In the genomic region with DNA sequence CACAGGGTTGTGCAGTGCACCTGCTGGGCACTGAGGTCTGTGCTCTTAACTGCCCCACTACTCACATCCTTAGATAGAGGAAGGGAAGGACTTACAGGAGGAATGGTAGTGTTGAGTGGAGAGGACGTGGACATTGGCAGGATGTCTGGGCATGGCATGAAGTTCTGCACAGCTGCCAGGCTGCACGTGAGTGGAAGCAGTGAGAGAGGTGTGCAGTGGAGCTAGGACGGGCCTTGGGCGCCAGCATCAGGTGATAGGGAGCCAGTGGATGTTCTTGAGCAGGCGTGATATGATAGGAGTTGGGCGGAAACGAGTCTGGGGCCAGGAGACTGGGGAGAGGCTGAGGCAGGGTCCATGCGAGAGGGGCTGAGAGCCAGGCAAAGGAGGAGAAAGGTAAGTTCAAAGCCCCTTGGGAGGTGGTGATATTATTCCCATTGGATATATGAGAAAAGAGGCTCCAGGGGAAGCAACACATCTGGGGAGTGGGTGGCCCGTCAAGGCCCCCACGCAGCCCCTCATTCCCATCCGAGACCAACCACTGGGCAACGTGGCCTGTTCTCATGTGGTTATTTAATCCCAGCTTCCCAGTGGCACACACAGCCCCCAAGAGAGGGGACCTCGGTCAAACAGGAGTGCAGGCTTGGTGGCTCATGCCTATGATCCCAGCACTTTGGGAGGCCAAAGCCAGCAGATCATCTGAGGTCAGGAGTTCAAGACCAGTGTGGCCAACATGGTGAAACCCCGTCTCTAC, we compare ENCODE assay signal across 30 cellular contexts. TPM values are rescaled to one million over a fixed set of nuclear protein-coding genes. Genes with fewer than 3 reads are reported as not detected.
DNase-seq lines count a peak whose midpoint lies in the region; ATAC-seq and TF ChIP-seq lines count a peak whose summit lies in the region.
"Had no signal": no experiment of that assay in that cellular context is flagged by ENCODE, and none has a peak within 500 bp of the region (broad histone marks: within the 10 kb centered on the region; RNA-seq: fewer than 3 reads in every experiment).

No MANE protein-coding gene starts in this region.

- 90 to 93% methylated on average over 11 to 14 of the region's 14 CpGs for WGBS in endodermal cell (ENCODE audit: insufficient coverage in 1 of 2, insufficient read length in 1 of 2), 2 experiments

- no peaks in the 10 kb centered on the region for H3K4me1 Mint-ChIP-seq in activated CD8-positive, alpha-beta memory T cell treated with anti-CD3 and anti-CD28 coated beads, Interleukin-2, amount 10 ng/mL, durations not matched to agents 7 days and 5 days
- peaks cover 9% of the 10 kb centered on the region for H3K4me1 Mint-ChIP-seq in endodermal cell
- H3K4me1 Mint-ChIP-seq in type B pancreatic cell (ENCODE audit: unreplicated experiment), result peaks cover 16% of the 10 kb centered on the region
- H3K4me1 Mint-ChIP-seq in activated T-helper 1 cell treated with anti-CD3 and anti-CD28 coated beads, Interleukin-12 subunit alpha, Interleukin-12 subunit beta, Interleukin-2, Interleukin-4 antibody, amounts not matched to agents 30 ng/mL and 10 ng/mL and 1 ng/mL, durations not matched to agents 14 hours and 24 hours and 36 hours (ENCODE audit: low read depth), result no peaks in the 10 kb centered on the region
- H3K4me1 Mint-ChIP-seq: immature natural killer cell; naive thymus-derived CD4-positive, alpha-beta T cell; stimulated activated effector memory CD8-positive, alpha-beta T cell treated with anti-CD3 and anti-CD28 coated beads, Interleukin-12 subunit alpha, Interleukin-12 subunit beta, amount 100 ng/mL, for 72 hours had no signal

- H3K36me3 ChIP-seq in endodermal cell (ENCODE audit: control insufficient read depth, insufficient read depth, low read length), result no peaks in the 10 kb centered on the region
- H3K36me3 ChIP-seq: BLaER1, gastroesophageal sphincter, left lung, uterus had no signal

- no peaks in the 10 kb centered on the region for H3K9me3 ChIP-seq in endodermal cell (ENCODE audit: control insufficient read depth, low read length)
- H3K9me3 ChIP-seq: BLaER1, gastroesophageal sphincter, left lung, uterus had no signal

- no peak for ATAC-seq in activated CD8-positive, alpha-beta memory T cell treated with anti-CD3 and anti-CD28 coated beads, Interleukin-2, amount 10 ng/mL, durations not matched to agents 7 days and 5 days
- no peak for ATAC-seq in stimulated activated naive CD8-positive, alpha-beta T cell treated with anti-CD3 and anti-CD28 coated beads, Interleukin-15, Interleukin-2, amounts not matched to agents 100 U/mL and 50 U/mL, for 24 hours
- ATAC-seq: gastroesophageal sphincter; left lung; naive thymus-derived CD4-positive, alpha-beta T cell; stimulated activated effector memory CD8-positive, alpha-beta T cell treated with anti-CD3 and anti-CD28 coated beads, Interleukin-12 subunit alpha, Interleukin-12 subunit beta, amount 100 ng/mL, for 72 hours had no signal

- CTCF ChIA-PET in activated CD8-positive, alpha-beta memory T cell treated with anti-CD3 and anti-CD28 coated beads, Interleukin-2, amount 10 ng/mL, durations not matched to agents 7 days and 5 days (lab: Charles Lee), result no interaction called here

- no peak overlapping the region for H3K4me3 ChIP-seq in endodermal cell (ENCODE audit: low read length)
- H3K4me3 ChIP-seq: BLaER1, dorsolateral prefrontal cortex, gastroesophageal sphincter, left lung, uterus had no signal

- H3K27ac Mint-ChIP-seq in activated CD8-positive, alpha-beta memory T cell treated with anti-CD3 and anti-CD28 coated beads, Interleukin-2, amount 10 ng/mL, durations not matched to agents 7 days and 5 days, result no peak overlapping the region
- no peak overlapping the region for H3K27ac Mint-ChIP-seq in endodermal cell
- H3K27ac Mint-ChIP-seq in type B pancreatic cell, result no peak overlapping the region
- no peak overlapping the region for H3K27ac Mint-ChIP-seq in activated T-helper 1 cell treated with anti-CD3 and anti-CD28 coated beads, Interleukin-12 subunit alpha, Interleukin-12 subunit beta, Interleukin-2, Interleukin-4 antibody, amounts not matched to agents 30 ng/mL and 10 ng/mL and 1 ng/mL, durations not matched to agents 14 hours and 24 hours and 36 hours
- H3K27ac Mint-ChIP-seq: activated CD4-positive, alpha-beta memory T cell treated with anti-CD3 and anti-CD28 coated beads for 36 hours; immature natural killer cell; naive thymus-derived CD4-positive, alpha-beta T cell; stimulated activated effector memory CD8-positive, alpha-beta T cell treated with anti-CD3 and anti-CD28 coated beads, Interleukin-12 subunit alpha, Interleukin-12 subunit beta, amount 100 ng/mL, for 72 hours had no signal

- H3K27me3 ChIP-seq in endodermal cell (ENCODE audit: control insufficient read depth, insufficient read depth, low read length, poor library complexity, severe bottlenecking), result no peaks in the 10 kb centered on the region
- H3K27me3 ChIP-seq: dorsolateral prefrontal cortex, uterus had no signal

- no peaks in the 10 kb centered on the region for H3K4me1 ChIP-seq in endodermal cell (ENCODE audit: control insufficient read depth, insufficient read depth, low read length)
- H3K4me1 ChIP-seq: gastroesophageal sphincter, left lung, uterus had no signal

- no peaks in the 10 kb centered on the region for H3K27me3 Mint-ChIP-seq in activated CD8-positive, alpha-beta memory T cell treated with anti-CD3 and anti-CD28 coated beads, Interleukin-2, amount 10 ng/mL, durations not matched to agents 7 days and 5 days
- H3K27me3 Mint-ChIP-seq in endodermal cell (ENCODE audit: insufficient read depth) (no peaks in the 10 kb centered on the region), type B pancreatic cell (peaks cover 5% of the 10 kb centered on the region)
- H3K27me3 Mint-ChIP-seq in activated T-helper 1 cell treated with anti-CD3 and anti-CD28 coated beads, Interleukin-12 subunit alpha, Interleukin-12 subunit beta, Interleukin-2, Interleukin-4 antibody, amounts not matched to agents 30 ng/mL and 10 ng/mL and 1 ng/mL, durations not matched to agents 14 hours and 24 hours and 36 hours (ENCODE audit: insufficient read depth), result no peaks in the 10 kb centered on the region
- H3K27me3 Mint-ChIP-seq: activated CD4-positive, alpha-beta memory T cell treated with anti-CD3 and anti-CD28 coated beads for 36 hours had no signal

- no peak overlapping the region for H3K27ac ChIP-seq in endodermal cell (ENCODE audit: low read depth, low read length)
- H3K27ac ChIP-seq: BLaER1, dorsolateral prefrontal cortex, gastroesophageal sphincter, left lung, uterus had no signal

- H3K9ac ChIP-seq in endodermal cell (ENCODE audit: extremely low read depth, low read length, poor library complexity, severe bottlenecking), result no peak overlapping the region
- H3K9ac ChIP-seq: BLaER1 had no signal

- intact Hi-C loops in activated T-helper 1 cell treated with anti-CD3 and anti-CD28 coated beads, Interleukin-12 subunit alpha, Interleukin-12 subunit beta, Interleukin-2, Interleukin-4 antibody, amounts not matched to agents 30 ng/mL and 10 ng/mL and 1 ng/mL, durations not matched to agents 14 hours and 24 hours and 36 hours (cut with micrococcal nuclease), result no loop called here

- H3K36me3 Mint-ChIP-seq in activated CD8-positive, alpha-beta memory T cell treated with anti-CD3 and anti-CD28 coated beads, Interleukin-2, amount 10 ng/mL, durations not matched to agents 7 days and 5 days, result no peaks in the 10 kb centered on the region
- no peaks in the 10 kb centered on the region for H3K36me3 Mint-ChIP-seq in endodermal cell (ENCODE audit: low read depth)
- no peaks in the 10 kb centered on the region for H3K36me3 Mint-ChIP-seq in type B pancreatic cell
- no peaks in the 10 kb centered on the region for H3K36me3 Mint-ChIP-seq in activated T-helper 1 cell treated with anti-CD3 and anti-CD28 coated beads, Interleukin-12 subunit alpha, Interleukin-12 subunit beta, Interleukin-2, Interleukin-4 antibody, amounts not matched to agents 30 ng/mL and 10 ng/mL and 1 ng/mL, durations not matched to agents 14 hours and 24 hours and 36 hours (ENCODE audit: low read depth)
- H3K36me3 Mint-ChIP-seq: activated CD4-positive, alpha-beta memory T cell treated with anti-CD3 and anti-CD28 coated beads for 36 hours; immature natural killer cell; naive thymus-derived CD4-positive, alpha-beta T cell; stimulated activated effector memory CD8-positive, alpha-beta T cell treated with anti-CD3 and anti-CD28 coated beads, Interleukin-12 subunit alpha, Interleukin-12 subunit beta, amount 100 ng/mL, for 72 hours had no signal

- no peak for TF ChIP-seq CTCF in endodermal cell (conservative IDR thresholded peaks at IDR 0.05)
- TF ChIP-seq CTCF in type B pancreatic cell (conservative IDR thresholded peaks at IDR 0.05), result no peak

- DNase-seq in activated CD8-positive, alpha-beta memory T cell treated with anti-CD3 and anti-CD28 coated beads, Interleukin-2, amount 50 U/mL, for 48 hours, result peak; percentile 17
- DNase-seq in activated CD8-positive, alpha-beta memory T cell treated with anti-CD3 and anti-CD28 coated beads, Interleukin-2, amount 10 ng/mL, durations not matched to agents 7 days and 5 days, result no peak
- peak; percentile 17 for DNase-seq in endodermal cell
- DNase-seq in mesenteric fat pad (ENCODE audit: low spot score), result peak; percentile 76
- DNase-seq in type B pancreatic cell (ENCODE audit: extremely low spot score, unreplicated experiment), result peak; percentile 36
- no peak for DNase-seq in stimulated activated naive CD8-positive, alpha-beta T cell treated with anti-CD3 and anti-CD28 coated beads, Interleukin-15, Interleukin-2, amounts not matched to agents 100 U/mL and 50 U/mL, for 24 hours
- DNase-seq in HPDE6-E6E7 (ENCODE audit: extremely low spot score), result no peak
- no peak for DNase-seq in activated T-helper 1 cell treated with anti-CD3 and anti-CD28 coated beads, Interleukin-12 subunit alpha, Interleukin-12 subunit beta, Interleukin-2, Interleukin-4 antibody, amounts not matched to agents 30 ng/mL and 10 ng/mL and 1 ng/mL, durations not matched to agents 14 hours and 24 hours and 36 hours (ENCODE audit: low spot score)
- DNase-seq: activated CD4-positive, alpha-beta memory T cell treated with anti-CD3 and anti-CD28 coated beads for 36 hours; activated T-cell treated with anti-CD3 and anti-CD28 coated beads for 4 hours; GDM1; hypothalamus; immature natural killer cell; midbrain; NCI-H1105 treated with DMSO at 0.1 percent for 48 hours; NCI-H2029 treated with DMSO at 0.1 percent for 48 hours; NCI-H526; retina; stimulated activated CD4-positive, alpha-beta T cell treated with anti-CD3 and anti-CD28 coated beads, Interleukin-12 subunit alpha, Interleukin-12 subunit beta, amount 100 ng/mL, for 4 hours; stimulated activated CD4-positive, alpha-beta T cell treated with anti-CD3 and anti-CD28 coated beads, Interleukin-4, amount 100 ng/mL, for 24 hours had no signal

- no peak overlapping the region for H3K4me3 Mint-ChIP-seq in activated CD8-positive, alpha-beta memory T cell treated with anti-CD3 and anti-CD28 coated beads, Interleukin-2, amount 10 ng/mL, durations not matched to agents 7 days and 5 days
- H3K4me3 Mint-ChIP-seq in endodermal cell (no peak overlapping the region), type B pancreatic cell (no peak overlapping the region)
- H3K4me3 Mint-ChIP-seq in activated T-helper 1 cell treated with anti-CD3 and anti-CD28 coated beads, Interleukin-12 subunit alpha, Interleukin-12 subunit beta, Interleukin-2, Interleukin-4 antibody, amounts not matched to agents 30 ng/mL and 10 ng/mL and 1 ng/mL, durations not matched to agents 14 hours and 24 hours and 36 hours, result no peak overlapping the region
- H3K4me3 Mint-ChIP-seq: activated CD4-positive, alpha-beta memory T cell treated with anti-CD3 and anti-CD28 coated beads for 36 hours; immature natural killer cell; naive thymus-derived CD4-positive, alpha-beta T cell; stimulated activated effector memory CD8-positive, alpha-beta T cell treated with anti-CD3 and anti-CD28 coated beads, Interleukin-12 subunit alpha, Interleukin-12 subunit beta, amount 100 ng/mL, for 72 hours had no signal

- H3K9me3 Mint-ChIP-seq in activated CD8-positive, alpha-beta memory T cell treated with anti-CD3 and anti-CD28 coated beads, Interleukin-2, amount 10 ng/mL, durations not matched to agents 7 days and 5 days (ENCODE audit: low read depth), result no peaks in the 10 kb centered on the region
- H3K9me3 Mint-ChIP-seq in endodermal cell (no peaks in the 10 kb centered on the region), type B pancreatic cell (no peaks in the 10 kb centered on the region)
- H3K9me3 Mint-ChIP-seq in activated T-helper 1 cell treated with anti-CD3 and anti-CD28 coated beads, Interleukin-12 subunit alpha, Interleukin-12 subunit beta, Interleukin-2, Interleukin-4 antibody, amounts not matched to agents 30 ng/mL and 10 ng/mL and 1 ng/mL, durations not matched to agents 14 hours and 24 hours and 36 hours, result no peaks in the 10 kb centered on the region
- H3K9me3 Mint-ChIP-seq: activated CD4-positive, alpha-beta memory T cell treated with anti-CD3 and anti-CD28 coated beads for 36 hours; immature natural killer cell; naive thymus-derived CD4-positive, alpha-beta T cell; stimulated activated effector memory CD8-positive, alpha-beta T cell treated with anti-CD3 and anti-CD28 coated beads, Interleukin-12 subunit alpha, Interleukin-12 subunit beta, amount 100 ng/mL, for 72 hours had no signal

RNA-seq across cellular contexts. Expression of gene SNED1, which starts 45.7 kb away (rescaled TPM):
- 1 to 10 TPM; 3.6 to 4.6 TPM for total RNA-seq in activated CD8-positive, alpha-beta memory T cell treated with anti-CD3 and anti-CD28 coated beads, Interleukin-2, amount 10 ng/mL, durations not matched to agents 7 days and 5 days
- total RNA-seq in endodermal cell (1 to 10 TPM in 1 of 2 donors, under 1 TPM in 1; 0.66 to 4.5 TPM), mesenteric fat pad (58.0 TPM), type B pancreatic cell (ENCODE audit: low replicate concordance) (9.7 and 140 TPM in 2 replicates)
- polyA plus RNA-seq in endodermal cell (2013, experiment 1 of 2), result 0.96 TPM
- polyA plus RNA-seq in endodermal cell (2013, experiment 2 of 2), result 0.25 TPM
- 1.6 and 2.5 TPM in 2 replicates for total RNA-seq in activated T-helper 1 cell treated with anti-CD3 and anti-CD28 coated beads, Interleukin-12 subunit alpha, Interleukin-12 subunit beta, Interleukin-2, Interleukin-4 antibody, amounts not matched to agents 30 ng/mL and 10 ng/mL and 1 ng/mL, durations not matched to agents 14 hours and 24 hours and 36 hours

RNA-seq across cellular contexts. Expression of gene CROCC2, which starts 46.5 kb away (rescaled TPM):
- total RNA-seq in activated CD8-positive, alpha-beta memory T cell treated with anti-CD3 and anti-CD28 coated beads, Interleukin-2, amount 10 ng/mL, durations not matched to agents 7 days and 5 days, result not detected
- total RNA-seq in endodermal cell (not detected), mesenteric fat pad (not detected), type B pancreatic cell (ENCODE audit: low replicate concordance) (0.68 and 0.98 TPM in 2 replicates)
- polyA plus RNA-seq in endodermal cell (2013, experiment 1 of 2), result not detected
- not detected for polyA plus RNA-seq in endodermal cell (2013, experiment 2 of 2)
- not detected in 2 replicates for total RNA-seq in activated T-helper 1 cell treated with anti-CD3 and anti-CD28 coated beads, Interleukin-12 subunit alpha, Interleukin-12 subunit beta, Interleukin-2, Interleukin-4 antibody, amounts not matched to agents 30 ng/mL and 10 ng/mL and 1 ng/mL, durations not matched to agents 14 hours and 24 hours and 36 hours
- total RNA-seq: A673; activated CD4-positive, alpha-beta memory T cell treated with anti-CD3 and anti-CD28 coated beads for 36 hours; gastroesophageal sphincter; T-helper 1 cell treated with Interleukin-12 subunit alpha and Interleukin-12 subunit beta and Interleukin-4 antibody, amounts not matched to agents 30 ng/mL and 1 ng/mL, for 36 hours had no signal
- polyA plus RNA-seq: immature natural killer cell; naive thymus-derived CD4-positive, alpha-beta T cell had no signal

RNA-seq across cellular contexts. Expression of gene MAB21L4, which starts 56.7 kb away (rescaled TPM):
- not detected for total RNA-seq in activated CD8-positive, alpha-beta memory T cell treated with anti-CD3 and anti-CD28 coated beads, Interleukin-2, amount 10 ng/mL, durations not matched to agents 7 days and 5 days
- total RNA-seq in endodermal cell, result under 1 TPM in 1 of 2 donors, not detected in 1; 0.31 TPM
- polyA plus RNA-seq in endodermal cell (2013, experiment 1 of 2), result not detected
- polyA plus RNA-seq in endodermal cell (2013, experiment 2 of 2), result not detected
- total RNA-seq in mesenteric fat pad, result not detected
- total RNA-seq in type B pancreatic cell (ENCODE audit: low replicate concordance), result 62.0 and 157 TPM in 2 replicates
- not detected in 2 replicates for total RNA-seq in activated T-helper 1 cell treated with anti-CD3 and anti-CD28 coated beads, Interleukin-12 subunit alpha, Interleukin-12 subunit beta, Interleukin-2, Interleukin-4 antibody, amounts not matched to agents 30 ng/mL and 10 ng/mL and 1 ng/mL, durations not matched to agents 14 hours and 24 hours and 36 hours
- total RNA-seq: A673; activated CD4-positive, alpha-beta memory T cell treated with anti-CD3 and anti-CD28 coated beads for 36 hours; naive thymus-derived CD4-positive, alpha-beta T cell; omental fat pad; T-helper 1 cell treated with Interleukin-12 subunit alpha and Interleukin-12 subunit beta and Interleukin-4 antibody, amounts not matched to agents 30 ng/mL and 1 ng/mL, for 36 hours had no signal
- polyA plus RNA-seq: immature natural killer cell; naive thymus-derived CD4-positive, alpha-beta T cell had no signal

Comparison
In these comparisons a context has a peak if more than half of its experiments do, and no peak if none do; other contexts are left out.
1. DNase-seq: peak in activated CD8-positive, alpha-beta memory T cell treated with anti-CD3 and anti-CD28 coated beads, Interleukin-2, amount 50 U/mL, for 48 hours (single experiment), endodermal cell (single experiment), mesenteric fat pad (single experiment) and type B pancreatic cell (single experiment); none in activated CD8-positive, alpha-beta memory T cell treated with anti-CD3 and anti-CD28 coated beads, Interleukin-2, amount 10 ng/mL, durations not matched to agents 7 days and 5 days (single experiment), stimulated activated naive CD8-positive, alpha-beta T cell treated with anti-CD3 and anti-CD28 coated beads, Interleukin-15, Interleukin-2, amounts not matched to agents 100 U/mL and 50 U/mL, for 24 hours (single experiment), HPDE6-E6E7 (single experiment) and activated T-helper 1 cell treated with anti-CD3 and anti-CD28 coated beads, Interleukin-12 subunit alpha, Interleukin-12 subunit beta, Interleukin-2, Interleukin-4 antibody, amounts not matched to agents 30 ng/mL and 10 ng/mL and 1 ng/mL, durations not matched to agents 14 hours and 24 hours and 36 hours (single experiment).
2. RNA of gene MAB21L4, which starts 56.7 kb away (total RNA-seq): 62.0 to 157 TPM in type B pancreatic cell; 0.31 TPM in endodermal cell, not detected in activated CD8-positive, alpha-beta memory T cell treated with anti-CD3 and anti-CD28 coated beads, Interleukin-2, amount 10 ng/mL, durations not matched to agents 7 days and 5 days, not detected in mesenteric fat pad (single experiment) and not detected in activated T-helper 1 cell treated with anti-CD3 and anti-CD28 coated beads, Interleukin-12 subunit alpha, Interleukin-12 subunit beta, Interleukin-2, Interleukin-4 antibody, amounts not matched to agents 30 ng/mL and 10 ng/mL and 1 ng/mL, durations not matched to agents 14 hours and 24 hours and 36 hours; every median in the first group is over 10 times any median in the second.